In the genomic region with DNA sequence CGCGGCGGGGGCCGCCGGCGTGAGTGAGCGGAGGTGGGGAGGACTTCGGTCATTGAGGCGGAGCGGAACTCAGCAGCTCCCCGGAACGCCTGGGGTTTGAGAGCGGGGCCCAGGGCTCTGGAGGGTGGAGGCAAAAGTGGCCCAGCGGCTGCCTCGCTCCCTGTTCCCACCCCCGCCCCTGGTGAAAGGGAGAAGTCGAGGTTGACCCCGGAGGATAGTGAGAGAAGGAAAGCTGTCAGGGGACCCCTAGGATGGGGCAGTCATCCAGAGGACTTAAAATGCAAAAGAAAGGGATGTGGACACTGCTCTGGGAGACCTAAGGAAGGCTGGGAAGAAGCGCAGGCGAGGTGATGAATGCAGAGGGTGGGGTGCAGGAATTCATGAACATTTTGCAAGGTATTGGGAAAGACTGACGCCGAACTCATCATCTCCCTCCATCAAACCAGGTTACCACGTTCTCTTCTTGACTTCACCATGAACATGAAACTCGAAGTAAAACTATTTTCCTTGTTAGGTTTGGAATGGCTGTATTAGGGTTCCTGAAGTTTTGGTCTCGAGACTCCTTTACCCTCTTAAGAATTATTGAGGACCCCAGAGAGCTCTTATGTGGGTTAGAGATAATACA, we compare ENCODE assay signal across 1 cellular context.
TF ChIP-seq lines count a peak whose summit lies in the region.

No MANE protein-coding gene starts in this region.

TF ChIP-seq in GM12878, 131 proteins besides CTCF, POLR2A, EP300 and RAD21:
- TF ChIP-seq BHLHE40 (IDR thresholded peaks at IDR 0.05; ENCODE audit: borderline replicate concordance in 1 of 2, low read depth in 2 of 2, low read length in 1 of 2) (0 out of 4 replicates have a peak, but pooled peaks of 1 of the 2 experiments have one; percentile 8), HCFC1 (IDR thresholded peaks at IDR 0.05; ENCODE audit: low read length) (peak; percentile 23; the same call in 1 of the 2 replicates), TCF12 (IDR thresholded peaks at IDR 0.05; ENCODE audit: low read depth, low read length) (no peak), SRF (IDR thresholded peaks at IDR 0.05; ENCODE audit: low read depth in 2 of 2, low read length in 2 of 2) (no peak), NBN (IDR thresholded peaks at IDR 0.05) (peak; percentile 21; the same call in 1 of the 2 replicates), RAD51 (IDR thresholded peaks at IDR 0.05) (no peak), PAX8 (IDR thresholded peaks at IDR 0.05) (no peak), CHD1 (IDR thresholded peaks at IDR 0.05; ENCODE audit: low read depth, low read length) (0 out of 2 replicates have a peak, but pooled peaks have one; percentile 54), SUPT20H (IDR thresholded peaks at IDR 0.05; ENCODE audit: borderline replicate concordance, control insufficient read depth, low read depth, low read length) (no peak), DPF2 (IDR thresholded peaks at IDR 0.05) (0 out of 2 replicates have a peak, but pooled peaks have one; percentile 13), WRNIP1 (IDR thresholded peaks at IDR 0.05; ENCODE audit: borderline replicate concordance, low read depth, low read length) (0 out of 2 replicates have a peak, but pooled peaks have one; percentile 75), ZNF207 (IDR thresholded peaks at IDR 0.05; ENCODE audit: borderline replicate concordance) (no peak), RUNX3 (IDR thresholded peaks at IDR 0.05; ENCODE audit: low read length) (no peak), HDAC2 (IDR thresholded peaks at IDR 0.05) (no peak), MYC (IDR thresholded peaks at IDR 0.05; ENCODE audit: insufficient read depth, insufficient read length, insufficient replicate concordance, low read length, severe bottlenecking) (no peak), CBFB (IDR thresholded peaks at IDR 0.05; ENCODE audit: low read depth) (no peak), TAF1 (IDR thresholded peaks at IDR 0.05; ENCODE audit: borderline replicate concordance, low read depth, low read length) (no peak), NFXL1 (IDR thresholded peaks at IDR 0.05; ENCODE audit: borderline replicate concordance) (no peak), MTA2 (IDR thresholded peaks at IDR 0.05; ENCODE audit: low read depth) (0 out of 2 replicates have a peak, but pooled peaks have one; percentile 10), JUNB (IDR thresholded peaks at IDR 0.05) (no peak), MTA3 (IDR thresholded peaks at IDR 0.05; ENCODE audit: borderline replicate concordance, low read length) (no peak)
- TF ChIP-seq, protein P1, sequence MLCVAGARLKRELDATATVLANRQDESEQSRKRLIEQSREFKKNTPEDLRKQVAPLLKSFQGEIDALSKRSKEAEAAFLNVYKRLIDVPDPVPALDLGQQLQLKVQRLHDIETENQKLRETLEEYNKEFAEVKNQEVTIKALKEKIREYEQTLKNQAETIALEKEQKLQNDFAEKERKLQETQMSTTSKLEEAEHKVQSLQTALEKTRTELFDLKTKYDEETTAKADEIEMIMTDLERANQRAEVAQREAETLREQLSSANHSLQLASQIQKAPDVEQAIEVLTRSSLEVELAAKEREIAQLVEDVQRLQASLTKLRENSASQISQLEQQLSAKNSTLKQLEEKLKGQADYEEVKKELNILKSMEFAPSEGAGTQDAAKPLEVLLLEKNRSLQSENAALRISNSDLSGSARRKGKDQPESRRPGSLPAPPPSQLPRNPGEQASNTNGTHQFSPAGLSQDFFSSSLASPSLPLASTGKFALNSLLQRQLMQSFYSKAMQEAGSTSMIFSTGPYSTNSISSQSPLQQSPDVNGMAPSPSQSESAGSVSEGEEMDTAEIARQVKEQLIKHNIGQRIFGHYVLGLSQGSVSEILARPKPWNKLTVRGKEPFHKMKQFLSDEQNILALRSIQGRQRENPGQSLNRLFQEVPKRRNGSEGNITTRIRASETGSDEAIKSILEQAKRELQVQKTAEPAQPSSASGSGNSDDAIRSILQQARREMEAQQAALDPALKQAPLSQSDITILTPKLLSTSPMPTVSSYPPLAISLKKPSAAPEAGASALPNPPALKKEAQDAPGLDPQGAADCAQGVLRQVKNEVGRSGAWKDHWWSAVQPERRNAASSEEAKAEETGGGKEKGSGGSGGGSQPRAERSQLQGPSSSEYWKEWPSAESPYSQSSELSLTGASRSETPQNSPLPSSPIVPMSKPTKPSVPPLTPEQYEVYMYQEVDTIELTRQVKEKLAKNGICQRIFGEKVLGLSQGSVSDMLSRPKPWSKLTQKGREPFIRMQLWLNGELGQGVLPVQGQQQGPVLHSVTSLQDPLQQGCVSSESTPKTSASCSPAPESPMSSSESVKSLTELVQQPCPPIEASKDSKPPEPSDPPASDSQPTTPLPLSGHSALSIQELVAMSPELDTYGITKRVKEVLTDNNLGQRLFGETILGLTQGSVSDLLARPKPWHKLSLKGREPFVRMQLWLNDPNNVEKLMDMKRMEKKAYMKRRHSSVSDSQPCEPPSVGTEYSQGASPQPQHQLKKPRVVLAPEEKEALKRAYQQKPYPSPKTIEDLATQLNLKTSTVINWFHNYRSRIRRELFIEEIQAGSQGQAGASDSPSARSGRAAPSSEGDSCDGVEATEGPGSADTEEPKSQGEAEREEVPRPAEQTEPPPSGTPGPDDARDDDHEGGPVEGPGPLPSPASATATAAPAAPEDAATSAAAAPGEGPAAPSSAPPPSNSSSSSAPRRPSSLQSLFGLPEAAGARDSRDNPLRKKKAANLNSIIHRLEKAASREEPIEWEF (IDR thresholded peaks at IDR 0.05; ENCODE audit: insufficient replicate concordance, low read depth, low read length) = no peak
- TF ChIP-seq, protein P2, sequence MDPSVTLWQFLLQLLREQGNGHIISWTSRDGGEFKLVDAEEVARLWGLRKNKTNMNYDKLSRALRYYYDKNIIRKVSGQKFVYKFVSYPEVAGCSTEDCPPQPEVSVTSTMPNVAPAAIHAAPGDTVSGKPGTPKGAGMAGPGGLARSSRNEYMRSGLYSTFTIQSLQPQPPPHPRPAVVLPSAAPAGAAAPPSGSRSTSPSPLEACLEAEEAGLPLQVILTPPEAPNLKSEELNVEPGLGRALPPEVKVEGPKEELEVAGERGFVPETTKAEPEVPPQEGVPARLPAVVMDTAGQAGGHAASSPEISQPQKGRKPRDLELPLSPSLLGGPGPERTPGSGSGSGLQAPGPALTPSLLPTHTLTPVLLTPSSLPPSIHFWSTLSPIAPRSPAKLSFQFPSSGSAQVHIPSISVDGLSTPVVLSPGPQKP (IDR thresholded peaks at IDR 0.05; ENCODE audit: low read depth, low read length) = no peak
- TF ChIP-seq, protein P3, sequence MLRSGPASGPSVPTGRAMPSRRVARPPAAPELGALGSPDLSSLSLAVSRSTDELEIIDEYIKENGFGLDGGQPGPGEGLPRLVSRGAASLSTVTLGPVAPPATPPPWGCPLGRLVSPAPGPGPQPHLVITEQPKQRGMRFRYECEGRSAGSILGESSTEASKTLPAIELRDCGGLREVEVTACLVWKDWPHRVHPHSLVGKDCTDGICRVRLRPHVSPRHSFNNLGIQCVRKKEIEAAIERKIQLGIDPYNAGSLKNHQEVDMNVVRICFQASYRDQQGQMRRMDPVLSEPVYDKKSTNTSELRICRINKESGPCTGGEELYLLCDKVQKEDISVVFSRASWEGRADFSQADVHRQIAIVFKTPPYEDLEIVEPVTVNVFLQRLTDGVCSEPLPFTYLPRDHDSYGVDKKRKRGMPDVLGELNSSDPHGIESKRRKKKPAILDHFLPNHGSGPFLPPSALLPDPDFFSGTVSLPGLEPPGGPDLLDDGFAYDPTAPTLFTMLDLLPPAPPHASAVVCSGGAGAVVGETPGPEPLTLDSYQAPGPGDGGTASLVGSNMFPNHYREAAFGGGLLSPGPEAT (IDR thresholded peaks at IDR 0.05; ENCODE audit: low read depth) = no peak
- TF ChIP-seq, protein P4, sequence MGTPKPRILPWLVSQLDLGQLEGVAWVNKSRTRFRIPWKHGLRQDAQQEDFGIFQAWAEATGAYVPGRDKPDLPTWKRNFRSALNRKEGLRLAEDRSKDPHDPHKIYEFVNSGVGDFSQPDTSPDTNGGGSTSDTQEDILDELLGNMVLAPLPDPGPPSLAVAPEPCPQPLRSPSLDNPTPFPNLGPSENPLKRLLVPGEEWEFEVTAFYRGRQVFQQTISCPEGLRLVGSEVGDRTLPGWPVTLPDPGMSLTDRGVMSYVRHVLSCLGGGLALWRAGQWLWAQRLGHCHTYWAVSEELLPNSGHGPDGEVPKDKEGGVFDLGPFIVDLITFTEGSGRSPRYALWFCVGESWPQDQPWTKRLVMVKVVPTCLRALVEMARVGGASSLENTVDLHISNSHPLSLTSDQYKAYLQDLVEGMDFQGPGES (IDR thresholded peaks at IDR 0.05) = no peak
- TF ChIP-seq, protein P5, sequence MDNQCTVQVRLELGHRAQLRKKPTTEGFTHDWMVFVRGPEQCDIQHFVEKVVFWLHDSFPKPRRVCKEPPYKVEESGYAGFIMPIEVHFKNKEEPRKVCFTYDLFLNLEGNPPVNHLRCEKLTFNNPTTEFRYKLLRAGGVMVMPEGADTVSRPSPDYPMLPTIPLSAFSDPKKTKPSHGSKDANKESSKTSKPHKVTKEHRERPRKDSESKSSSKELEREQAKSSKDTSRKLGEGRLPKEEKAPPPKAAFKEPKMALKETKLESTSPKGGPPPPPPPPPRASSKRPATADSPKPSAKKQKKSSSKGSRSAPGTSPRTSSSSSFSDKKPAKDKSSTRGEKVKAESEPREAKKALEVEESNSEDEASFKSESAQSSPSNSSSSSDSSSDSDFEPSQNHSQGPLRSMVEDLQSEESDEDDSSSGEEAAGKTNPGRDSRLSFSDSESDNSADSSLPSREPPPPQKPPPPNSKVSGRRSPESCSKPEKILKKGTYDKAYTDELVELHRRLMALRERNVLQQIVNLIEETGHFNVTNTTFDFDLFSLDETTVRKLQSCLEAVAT (IDR thresholded peaks at IDR 0.05) = peak; percentile 82
